Comparison of ENCODE assay signal across 13 cellular contexts in the genomic region with DNA sequence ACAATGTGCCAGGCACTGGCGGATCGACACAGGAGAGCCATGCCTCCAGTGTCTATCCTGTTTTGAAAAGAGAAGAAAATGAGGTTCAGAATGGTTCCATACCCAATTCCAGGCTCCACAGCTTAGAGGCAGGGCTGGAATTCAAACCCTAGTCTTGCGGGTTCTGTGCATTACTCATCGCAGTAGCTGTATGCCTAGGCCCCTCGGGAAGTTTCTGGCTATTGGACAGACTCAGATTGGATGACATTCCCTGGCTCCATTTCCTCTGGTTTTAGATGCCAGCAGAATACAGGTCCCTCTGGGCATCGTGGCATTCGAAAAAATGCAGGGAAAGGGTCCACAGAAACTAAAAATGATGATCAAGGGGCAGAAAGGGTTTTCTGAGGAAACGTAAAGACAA.
A peak's percentile ranks its signal among the peaks of the same experiment; 100 is the strongest.
DNase-seq lines count a peak whose midpoint lies in the region; TF ChIP-seq lines count a peak whose summit lies in the region.
"Had no signal": no experiment of that assay in that cellular context is flagged by ENCODE, and none has a peak within 500 bp of the region (broad histone marks: within the 10 kb centered on the region; RNA-seq: fewer than 3 reads in every experiment).

No MANE protein-coding gene starts in this region.

- DNase-seq in HFFc6, result peak; percentile 49
- peak; percentile 56 for DNase-seq in T1000 (lab: John Stamatoyannopoulos, UW)
- DNase-seq in fibroblast of mammary gland (ENCODE audit: low read depth), result peak; percentile 76
- no peak for DNase-seq in smooth muscle cell (lab: John Stamatoyannopoulos, UW; ENCODE audit: unreplicated experiment)
- no peak for DNase-seq in SIG-M5 (lab: John Stamatoyannopoulos, UW)
- DNase-seq in occipital lobe (lab: John Stamatoyannopoulos, UW), result no peak
- no peak for DNase-seq in activated naive CD8-positive, alpha-beta T cell treated with anti-CD3 and anti-CD28 coated beads for 36 hours
- DNase-seq: activated CD4-positive, CD25-positive, alpha-beta regulatory T cell treated with anti-CD3 and anti-CD28 coated beads, Interleukin-2, amount 50 U/mL, for 72 hours; activated T-cell treated with anti-CD3 and anti-CD28 coated beads, Interleukin-2, amount 50 U/mL, for 4 hours; CD8-positive, alpha-beta memory T cell; erythroblast had no signal

- no peak for TF ChIP-seq CTCF in HFFc6 (IDR thresholded peaks at IDR 0.05)
- no peak for TF ChIP-seq CTCF in fibroblast of mammary gland (conservative IDR thresholded peaks at IDR 0.05; ENCODE audit: control insufficient read depth, insufficient read depth, low read depth, low read length)
- no peak for TF ChIP-seq CTCF in smooth muscle cell (IDR thresholded peaks at IDR 0.05; ENCODE audit: borderline replicate concordance, insufficient read depth, poor library complexity, severe bottlenecking)

- H3K4me1 Mint-ChIP-seq in HFFc6 (ENCODE audit: low read depth), result peaks cover 55% of the 10 kb centered on the region
- H3K4me1 Mint-ChIP-seq in activated naive CD8-positive, alpha-beta T cell treated with anti-CD3 and anti-CD28 coated beads for 36 hours, result peaks cover 9% of the 10 kb centered on the region
- H3K4me1 Mint-ChIP-seq: CD8-positive, alpha-beta memory T cell had no signal

- H3K27me3 Mint-ChIP-seq in HFFc6 (ENCODE audit: insufficient read depth), result no peaks in the 10 kb centered on the region
- peaks cover 67% of the 10 kb centered on the region for H3K27me3 Mint-ChIP-seq in activated naive CD8-positive, alpha-beta T cell treated with anti-CD3 and anti-CD28 coated beads for 36 hours

- peak overlapping the region; percentile 14 for H3K27ac ChIP-seq in smooth muscle cell (ENCODE audit: low read depth)
- H3K27ac ChIP-seq: cardiac muscle cell had no signal

- peak overlapping the region; percentile 68 for H3K4me3 Mint-ChIP-seq in HFFc6
- H3K4me3 Mint-ChIP-seq in activated naive CD8-positive, alpha-beta T cell treated with anti-CD3 and anti-CD28 coated beads for 36 hours, result no peak overlapping the region
- H3K4me3 Mint-ChIP-seq: activated T-cell treated with anti-CD3 and anti-CD28 coated beads, Interleukin-2, amount 50 U/mL, for 4 hours; CD8-positive, alpha-beta memory T cell; natural killer cell treated with Interleukin-12 subunit alpha and Interleukin-12 subunit beta and Interleukin-15 and Interleukin-18, amount 100 ng/mL, for 72 hours had no signal

- peak overlapping the region; percentile 87 for H3K27ac Mint-ChIP-seq in HFFc6
- no peak overlapping the region for H3K27ac Mint-ChIP-seq in activated naive CD8-positive, alpha-beta T cell treated with anti-CD3 and anti-CD28 coated beads for 36 hours
- H3K27ac Mint-ChIP-seq: natural killer cell treated with Interleukin-12 subunit alpha and Interleukin-12 subunit beta and Interleukin-15 and Interleukin-18, amount 100 ng/mL, for 72 hours had no signal

- no peaks in the 10 kb centered on the region for H4K20me1 ChIP-seq in smooth muscle cell (ENCODE audit: low read depth)

- no peak overlapping the region for H3K4me3 ChIP-seq in fibroblast of mammary gland (ENCODE audit: control insufficient read depth, low read depth, low read length)
- H3K4me3 ChIP-seq in smooth muscle cell, result no peak overlapping the region
- H3K4me3 ChIP-seq: cardiac muscle cell had no signal

- H3K9me3 ChIP-seq in smooth muscle cell (replicated peaks; ENCODE audit: low read depth), result no peaks in the 10 kb centered on the region

- H3K36me3 ChIP-seq in smooth muscle cell (ENCODE audit: low read depth), result no peaks in the 10 kb centered on the region
- H3K36me3 ChIP-seq: cardiac muscle cell had no signal

- H3K9ac ChIP-seq in smooth muscle cell (ENCODE audit: low read depth), result no peak overlapping the region

- H3K27me3 ChIP-seq in smooth muscle cell (ENCODE audit: low read depth), result no peaks in the 10 kb centered on the region
- H3K27me3 ChIP-seq: cardiac muscle cell had no signal

- H3F3A ChIP-seq in smooth muscle cell (ENCODE audit: low read depth), result peaks cover 9% of the 10 kb centered on the region

- no peaks in the 10 kb centered on the region for H3K79me2 ChIP-seq in smooth muscle cell (ENCODE audit: low read depth)

- H2AFZ ChIP-seq in smooth muscle cell (ENCODE audit: low read depth), result no peak overlapping the region

- 50% methylated on average over 8 of the region's 8 CpGs for WGBS in smooth muscle cell (ENCODE audit: low lambda C conversion rate)

- peak overlapping the region; percentile 42 for H3K4me2 ChIP-seq in smooth muscle cell

- no peaks in the 10 kb centered on the region for H3K4me1 ChIP-seq in smooth muscle cell (ENCODE audit: low read depth)

- H3K36me3 Mint-ChIP-seq in HFFc6 (ENCODE audit: low read depth), result peaks cover 13% of the 10 kb centered on the region
- H3K36me3 Mint-ChIP-seq in activated naive CD8-positive, alpha-beta T cell treated with anti-CD3 and anti-CD28 coated beads for 36 hours, result no peaks in the 10 kb centered on the region
- H3K36me3 Mint-ChIP-seq: CD8-positive, alpha-beta memory T cell; natural killer cell treated with Interleukin-12 subunit alpha and Interleukin-12 subunit beta and Interleukin-15 and Interleukin-18, amount 100 ng/mL, for 72 hours had no signal

- peaks cover 8% of the 10 kb centered on the region; the same call in 1 of the 2 replicates for H3K9me3 Mint-ChIP-seq in HFFc6
- H3K9me3 Mint-ChIP-seq in activated naive CD8-positive, alpha-beta T cell treated with anti-CD3 and anti-CD28 coated beads for 36 hours, result peaks cover 2% of the 10 kb centered on the region
- H3K9me3 Mint-ChIP-seq: activated T-cell treated with anti-CD3 and anti-CD28 coated beads, Interleukin-2, amount 50 U/mL, for 4 hours; natural killer cell treated with Interleukin-12 subunit alpha and Interleukin-12 subunit beta and Interleukin-15 and Interleukin-18, amount 100 ng/mL, for 72 hours had no signal

Comparison
In these comparisons a context has a peak if more than half of its experiments do, and no peak if none do; other contexts are left out.
1. DNase-seq: peak in HFFc6 (single experiment), T1000 (single experiment) and fibroblast of mammary gland (single experiment); none in smooth muscle cell (single experiment), SIG-M5 (single experiment), occipital lobe (single experiment) and activated naive CD8-positive, alpha-beta T cell treated with anti-CD3 and anti-CD28 coated beads for 36 hours (single experiment).